9 cellular contexts compared by ENCODE assay signal in genomic region chr2:238169021-238169707, GRCh38.
DNase-seq lines count a peak whose midpoint lies in the region; ATAC-seq lines count a peak whose summit lies in the region.
"Had no signal": no experiment of that assay in that cellular context is flagged by ENCODE, and none has a peak within 500 bp of the region (broad histone marks: within the 10 kb centered on the region; RNA-seq: fewer than 3 reads in every experiment).

No MANE protein-coding gene starts in this region.

- peaks cover 3 to 64% (median 49%) of the 10 kb centered on the region in 5 donors for H3K36me3 ChIP-seq in subcutaneous abdominal adipose tissue (ENCODE audit: control insufficient read depth in 5 of 5, insufficient read depth in 5 of 5, low read length in 5 of 5)

- H3K4me1 ChIP-seq in subcutaneous abdominal adipose tissue (ENCODE audit: control insufficient read depth in 5 of 5, insufficient read depth in 5 of 5, low read length in 5 of 5): peaks cover 7 to 36% (median 19%) of the 10 kb centered on the region in 5 donors

- H3K27ac ChIP-seq in subcutaneous abdominal adipose tissue (ENCODE audit: low read depth, low read length): peak overlapping the region; percentile 93

- ATAC-seq in HG03432 (IDR thresholded peaks at IDR 0.05; ENCODE audit: unreplicated experiment) (no peak), HG03520 (IDR thresholded peaks at IDR 0.05; ENCODE audit: unreplicated experiment) (no peak), GM18498 (IDR thresholded peaks at IDR 0.05; ENCODE audit: unreplicated experiment) (no peak)

- peaks cover 0 to 5% (median 2%) of the 10 kb centered on the region in 5 donors for H3K27me3 ChIP-seq in subcutaneous abdominal adipose tissue (ENCODE audit: control insufficient read depth in 5 of 5, insufficient read depth in 4 of 5, low read length in 5 of 5)

- H3K4me3 ChIP-seq in subcutaneous abdominal adipose tissue (ENCODE audit: low read depth in 1 of 5, low read length in 5 of 5): no peak overlapping the region

- H3K9ac ChIP-seq in subcutaneous abdominal adipose tissue (ENCODE audit: low read length in 5 of 5): peak overlapping the region in 2 of 5 donors; percentile 11 to 22

- DNase-seq in HPDE6-E6E7 (ENCODE audit: extremely low spot score) (peak; percentile 16), amniotic stem cell (lab: John Stamatoyannopoulos, UW) (peak; percentile 73), hepatic stellate cell (ENCODE audit: low spot score) (peak; percentile 86), cerebellar cortex (ENCODE audit: low spot score) (no peak)
- DNase-seq: NCI-H2029 treated with DMSO at 0.1 percent for 48 hours had no signal

- H3K9me3 ChIP-seq in subcutaneous abdominal adipose tissue (ENCODE audit: control insufficient read depth in 5 of 5, low read length in 5 of 5): no peaks in the 10 kb centered on the region
